26 cellular contexts compared by ENCODE assay signal in the genomic region with DNA sequence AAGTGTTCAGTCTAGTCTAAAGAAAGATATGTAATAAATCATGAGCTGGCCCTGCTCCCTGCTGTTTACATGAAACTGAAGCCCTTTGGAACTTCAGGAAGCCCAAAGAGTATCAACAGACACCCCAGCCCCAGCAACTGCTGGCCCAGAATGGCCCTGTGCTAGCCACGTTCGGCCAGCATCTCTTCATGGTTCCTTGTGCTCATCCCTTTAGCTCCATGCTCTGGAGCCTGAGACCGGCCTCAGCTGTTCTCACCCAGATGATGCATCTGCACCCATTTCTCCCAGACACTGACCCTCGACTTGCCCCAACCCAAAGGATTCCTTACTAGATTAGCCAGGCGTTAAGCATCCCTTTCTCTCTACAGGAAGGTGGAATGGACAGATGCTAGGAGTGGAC.
"Had no signal": no experiment of that assay in that cellular context is flagged by ENCODE, and none has a peak within 500 bp of the region (broad histone marks: within the 10 kb centered on the region; RNA-seq: fewer than 3 reads in every experiment).

No MANE protein-coding gene starts in this region.

- H3K36me3 ChIP-seq: stomach, suprapubic skin, thoracic aorta, thyroid gland, tibial artery, tibial nerve, transverse colon, upper lobe of left lung, upper lobe of right lung, uterus, vagina had no signal

- H3K27me3 ChIP-seq: stomach, suprapubic skin, testis, thyroid gland, tibial artery, tibial nerve, transverse colon, upper lobe of left lung, upper lobe of right lung, uterus, vagina had no signal

- H3K4me1 ChIP-seq: stomach, suprapubic skin, testis, thyroid gland, tibial artery, tibial nerve, transverse colon, upper lobe of left lung, upper lobe of right lung, uterus, vagina had no signal

- DNase-seq: stimulated activated CD4-positive, alpha-beta T cell treated with anti-CD3 and anti-CD28 coated beads, Interleukin-2, amount 100 ng/mL, for 48 hours; stimulated activated CD4-positive, alpha-beta T cell treated with anti-CD3 and anti-CD28 coated beads, Interleukin-4, amount 100 ng/mL, for 1 hour; stimulated activated CD4-positive, alpha-beta T cell treated with anti-CD3 and anti-CD28 coated beads, Interleukin-4, amount 100 ng/mL, for 24 hours; stimulated activated CD4-positive, alpha-beta T cell treated with anti-CD3 and anti-CD28 coated beads, Interleukin-4, amount 100 ng/mL, for 4 hours; stimulated activated CD8-positive, alpha-beta memory T cell treated with anti-CD3 and anti-CD28 coated beads, Interleukin-4, amount 100 ng/mL, for 48 hours; stimulated activated naive B cell treated with anti-CD40 and anti-IgM and Interleukin-4, amounts not matched to agents 10 μg/mL and 1 μg/mL and 100 μg/mL, for 72 hours; stimulated activated naive CD4-positive, alpha-beta T cell; stimulated activated naive CD4-positive, alpha-beta T cell treated with Interleukin-2 at 50 U/mL for 16 hours; stimulated activated naive CD8-positive, alpha-beta T cell treated with anti-CD3 and anti-CD28 coated beads, Interleukin-15, amount 100 ng/mL, for 72 hours; stimulated activated naive CD8-positive, alpha-beta T cell treated with anti-CD3 and anti-CD28 coated beads, Interleukin-15, Interleukin-2, amounts not matched to agents 100 U/mL and 50 U/mL, for 24 hours; stomach; substantia nigra; testis; thyroid gland; tibial artery; transverse colon; trophoblast cell; upper lobe of left lung; upper lobe of right lung; uterus had no signal

- ATAC-seq: stimulated activated effector memory CD8-positive, alpha-beta T cell treated with anti-CD3 and anti-CD28 coated beads, Interleukin-12 subunit alpha, Interleukin-12 subunit beta, amount 100 ng/mL, for 72 hours; stimulated activated memory B cell treated with anti-CD40 and anti-IgM and Interleukin-4, amounts not matched to agents 10 μg/mL and 1 μg/mL and 100 μg/mL, for 72 hours; stimulated activated naive B cell treated with anti-CD40 and anti-IgM and Interleukin-4, amounts not matched to agents 10 μg/mL and 1 μg/mL and 100 μg/mL, for 72 hours; stimulated activated naive CD8-positive, alpha-beta T cell treated with anti-CD3 and anti-CD28 coated beads, Interleukin-15, amount 100 ng/mL, for 72 hours; stimulated activated naive CD8-positive, alpha-beta T cell treated with anti-CD3 and anti-CD28 coated beads, Interleukin-15, Interleukin-2, amounts not matched to agents 100 U/mL and 50 U/mL, for 24 hours; upper lobe of right lung had no signal

- H3K4me3 ChIP-seq: stomach, suprapubic skin, testis, thoracic aorta, thyroid gland, tibial artery, tibial nerve, transverse colon, upper lobe of left lung, upper lobe of right lung, uterus, vagina had no signal

- H3K27ac ChIP-seq: stomach, suprapubic skin, testis, thoracic aorta, thyroid gland, tibial artery, tibial nerve, transverse colon, upper lobe of left lung, upper lobe of right lung, uterus, vagina had no signal

- H3K9me3 ChIP-seq: suprapubic skin, testis, thoracic aorta, thyroid gland, tibial artery, transverse colon, upper lobe of left lung, upper lobe of right lung, uterus, vagina had no signal
